8 cellular contexts compared by ENCODE assay signal in genomic region chr3:46695177-46695961, GRCh38. TPM values are rescaled to one million over a fixed set of nuclear protein-coding genes. Genes with fewer than 3 reads are reported as not detected.
A peak's percentile ranks its signal among the peaks of the same experiment; 100 is the strongest.
DNase-seq lines count a peak whose midpoint lies in the region; ATAC-seq and TF ChIP-seq lines count a peak whose summit lies in the region.

No MANE protein-coding gene starts in this region.

- H3K14ac ChIP-seq in mesenchymal stem cell (ENCODE audit: low read length in 2 of 2), result no peak overlapping the region

- no peak overlapping the region for H2BK15ac ChIP-seq in mesenchymal stem cell (ENCODE audit: low read depth, poor library complexity, severe bottlenecking)

- no peaks in the 10 kb centered on the region for H3K9me3 ChIP-seq in mesenchymal stem cell (ENCODE audit: control insufficient read depth, low read length)

- H3K36me3 Mint-ChIP-seq in activated T-cell treated with anti-CD3 and anti-CD28 coated beads, Interleukin-2, amount 50 U/mL, for 4 hours (ENCODE audit: insufficient read depth), result no peaks in the 10 kb centered on the region
- no peaks in the 10 kb centered on the region for H3K36me3 Mint-ChIP-seq in progenitor cell of endocrine pancreas (ENCODE audit: insufficient read depth)

- TF ChIP-seq CTCF in GM12864 (IDR thresholded peaks at IDR 0.05; ENCODE audit: low read depth, low read length, missing control alignments) (peak; percentile 50), foreskin keratinocyte (conservative IDR thresholded peaks at IDR 0.05) (peak; percentile 53), progenitor cell of endocrine pancreas (IDR thresholded peaks at IDR 0.05; ENCODE audit: unreplicated experiment) (peak; percentile 50)

- H2BK12ac ChIP-seq in mesenchymal stem cell (ENCODE audit: low read length in 2 of 2), result no peak overlapping the region

- no peaks in the 10 kb centered on the region for H3K9me3 Mint-ChIP-seq in activated T-cell treated with anti-CD3 and anti-CD28 coated beads, Interleukin-2, amount 50 U/mL, for 4 hours
- no peaks in the 10 kb centered on the region for H3K9me3 Mint-ChIP-seq in progenitor cell of endocrine pancreas (ENCODE audit: low read depth)

- ATAC-seq in activated T-cell treated with anti-CD3 and anti-CD28 coated beads, Interleukin-2, amount 50 U/mL, for 4 hours, result peak in 1 of 2 donors; percentile 13
- ATAC-seq in foreskin keratinocyte, result no peak
- ATAC-seq in GM18511 (IDR thresholded peaks at IDR 0.05; ENCODE audit: unreplicated experiment), result no peak
- ATAC-seq in GM21367 (IDR thresholded peaks at IDR 0.05; ENCODE audit: unreplicated experiment), result no peak

- no peak overlapping the region for H2AK5ac ChIP-seq in mesenchymal stem cell (ENCODE audit: low read length, severe bottlenecking)

- no peak overlapping the region for H3K27ac Mint-ChIP-seq in progenitor cell of endocrine pancreas

- H3K4me1 ChIP-seq in foreskin keratinocyte (peaks cover 8% of the 10 kb centered on the region), mesenchymal stem cell (ENCODE audit: control insufficient read depth, insufficient read depth, low read depth, low read length) (peaks cover 33% of the 10 kb centered on the region)

- DNase-seq in GM12864 (ENCODE audit: low read depth), result no peak
- DNase-seq in NOMO-1 treated with DMSO at 0.1 percent for 48 hours (lab: John Stamatoyannopoulos, UW; ENCODE audit: unreplicated experiment), result peak; percentile 26
- DNase-seq in activated T-cell treated with anti-CD3 and anti-CD28 coated beads, Interleukin-2, amount 50 U/mL, for 4 hours, result peak; percentile 42
- peak in 1 of 2 donors; percentile 25 for DNase-seq in foreskin keratinocyte
- DNase-seq in progenitor cell of endocrine pancreas (ENCODE audit: low spot score, unreplicated experiment), result peak; percentile 20
- no peak for DNase-seq in mesenchymal stem cell

- no peaks in the 10 kb centered on the region for H3K27me3 Mint-ChIP-seq in activated T-cell treated with anti-CD3 and anti-CD28 coated beads, Interleukin-2, amount 50 U/mL, for 4 hours (ENCODE audit: low read depth)
- H3K27me3 Mint-ChIP-seq in progenitor cell of endocrine pancreas, result peaks cover 31% of the 10 kb centered on the region

- H3K18ac ChIP-seq in mesenchymal stem cell (ENCODE audit: low read depth in 1 of 2, low read length in 2 of 2), result no peak overlapping the region

- H2BK5ac ChIP-seq in mesenchymal stem cell (ENCODE audit: low read depth, low read length, poor library complexity, severe bottlenecking), result no peak overlapping the region

- H3K36me3 ChIP-seq in mesenchymal stem cell (ENCODE audit: control insufficient read depth in 1 of 2, insufficient read depth in 2 of 2, low read depth in 1 of 2, low read length in 2 of 2), result no peaks in the 10 kb centered on the region

- H3K4me1 Mint-ChIP-seq in activated T-cell treated with anti-CD3 and anti-CD28 coated beads, Interleukin-2, amount 50 U/mL, for 4 hours (ENCODE audit: low read depth), result peaks cover 61% of the 10 kb centered on the region
- peaks cover 8% of the 10 kb centered on the region for H3K4me1 Mint-ChIP-seq in progenitor cell of endocrine pancreas (ENCODE audit: low read depth)

- H3K9ac ChIP-seq in mesenchymal stem cell (ENCODE audit: low read length), result no peak overlapping the region

- H3K79me1 ChIP-seq in mesenchymal stem cell (replicated peaks; ENCODE audit: low read length, poor library complexity, severe bottlenecking), result no peaks in the 10 kb centered on the region

- no peak overlapping the region for H2BK120ac ChIP-seq in mesenchymal stem cell (ENCODE audit: low read depth, low read length)

- no peak overlapping the region for H4K8ac ChIP-seq in mesenchymal stem cell (ENCODE audit: low read length)

- H3K4me3 Mint-ChIP-seq in activated T-cell treated with anti-CD3 and anti-CD28 coated beads, Interleukin-2, amount 50 U/mL, for 4 hours, result peak overlapping the region; percentile 45
- no peak overlapping the region for H3K4me3 Mint-ChIP-seq in progenitor cell of endocrine pancreas (ENCODE audit: low read depth)

- peaks cover 8% of the 10 kb centered on the region for H3K27me3 ChIP-seq in foreskin keratinocyte
- H3K27me3 ChIP-seq in mesenchymal stem cell (ENCODE audit: control insufficient read depth in 1 of 2, insufficient read depth in 1 of 2, low read length in 2 of 2), result peaks cover 11 to 22% of the 10 kb centered on the region in 2 experiments

- H3K27ac ChIP-seq in foreskin keratinocyte, result no peak overlapping the region
- no peak overlapping the region for H3K27ac ChIP-seq in mesenchymal stem cell (ENCODE audit: low read length, poor library complexity, severe bottlenecking)

- H3K23ac ChIP-seq in mesenchymal stem cell (ENCODE audit: low read length in 2 of 2), result no peak overlapping the region

- H2AFZ ChIP-seq in mesenchymal stem cell (ENCODE audit: low read depth, low read length), result no peak overlapping the region

- H3K4ac ChIP-seq in mesenchymal stem cell (ENCODE audit: low read depth in 1 of 2, low read length in 2 of 2), result no peak overlapping the region

- H4K91ac ChIP-seq in mesenchymal stem cell (ENCODE audit: low read length), result no peak overlapping the region

- 68% methylated on average over 11 of the region's 11 CpGs for WGBS in mesenchymal stem cell

- H3K4me2 ChIP-seq in mesenchymal stem cell (ENCODE audit: low read length, poor library complexity, severe bottlenecking), result no peak overlapping the region

- H3K4me3 ChIP-seq in GM12864 (ENCODE audit: low read depth, low read length) (no peak overlapping the region), mesenchymal stem cell (ENCODE audit: insufficient read depth in 1 of 2, low read depth in 1 of 2, low read length in 2 of 2) (no peak overlapping the region)

RNA-seq across cellular contexts. Expression of gene ALS2CL, which starts 1.9 kb away (rescaled TPM):
- 1 to 10 TPM; 1.3 to 1.5 (median 1.4) TPM for total RNA-seq in activated T-cell treated with anti-CD3 and anti-CD28 coated beads, Interleukin-2, amount 50 U/mL, for 4 hours
- total RNA-seq in foreskin keratinocyte (32.3 and 39.6 TPM in 2 replicates), progenitor cell of endocrine pancreas (3.5 and 3.7 TPM in 2 replicates)
- 27.4 and 33.2 TPM in 2 replicates for polyA plus RNA-seq in foreskin keratinocyte
- 0.55 TPM for polyA plus RNA-seq in mesenchymal stem cell (2013, experiment 1 of 2)
- polyA plus RNA-seq in mesenchymal stem cell (2013, experiment 2 of 2), result 0.40 TPM

RNA-seq across cellular contexts. Expression of gene TMIE, which starts 5.8 kb away (rescaled TPM):
- under 1 TPM; 0.16 to 0.71 (median 0.40) TPM for total RNA-seq in activated T-cell treated with anti-CD3 and anti-CD28 coated beads, Interleukin-2, amount 50 U/mL, for 4 hours
- total RNA-seq in foreskin keratinocyte, result not detected in 2 replicates
- 0.06 TPM in 1 of 2 replicates, not detected in the other for polyA plus RNA-seq in foreskin keratinocyte
- 0.50 and 0.53 TPM in 2 replicates for total RNA-seq in progenitor cell of endocrine pancreas
- not detected for polyA plus RNA-seq in mesenchymal stem cell (2013, experiment 1 of 2)
- polyA plus RNA-seq in mesenchymal stem cell (2013, experiment 2 of 2), result 0.03 TPM

RNA-seq across cellular contexts. Expression of gene PRSS50, which starts 22.3 kb away (rescaled TPM):
- not detected for total RNA-seq in activated T-cell treated with anti-CD3 and anti-CD28 coated beads, Interleukin-2, amount 50 U/mL, for 4 hours
- not detected in 2 replicates for total RNA-seq in foreskin keratinocyte
- not detected in 2 replicates for polyA plus RNA-seq in foreskin keratinocyte
- 1.9 TPM in 2 replicates for total RNA-seq in progenitor cell of endocrine pancreas
- not detected for polyA plus RNA-seq in mesenchymal stem cell (2013, experiment 1 of 2)
- polyA plus RNA-seq in mesenchymal stem cell (2013, experiment 2 of 2), result not detected

Comparison
In these comparisons a context has a peak if more than half of its experiments do, and no peak if none do; other contexts are left out.
1. DNase-seq: peak in NOMO-1 treated with DMSO at 0.1 percent for 48 hours (single experiment), activated T-cell treated with anti-CD3 and anti-CD28 coated beads, Interleukin-2, amount 50 U/mL, for 4 hours (single experiment) and progenitor cell of endocrine pancreas (single experiment); none in GM12864 (single experiment) and mesenchymal stem cell (single experiment).
2. Peak in every context shown above with its lines, with median percentiles within 50 percentile points of each other: CTCF ChIP-seq.